In the genomic region with DNA sequence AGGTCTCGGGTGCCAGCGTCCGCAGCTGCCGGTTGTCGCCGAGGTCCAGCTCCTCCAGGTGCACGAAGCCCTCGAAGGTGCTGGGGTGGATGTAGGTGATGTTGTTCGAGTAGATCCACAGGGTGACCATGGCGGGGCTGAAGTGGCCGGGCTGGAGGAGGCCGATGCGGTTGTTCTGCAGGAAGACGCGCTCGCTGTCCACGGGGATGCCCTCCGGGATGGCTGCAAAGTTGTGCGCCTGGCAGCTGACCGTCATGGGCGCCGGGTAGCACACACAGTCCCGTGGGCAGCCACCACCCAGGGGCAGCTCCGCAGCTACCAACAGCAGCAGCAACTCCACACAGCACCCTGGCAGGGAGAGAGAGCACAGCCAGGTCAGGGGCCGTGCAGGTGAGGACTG, we compare ENCODE assay signal across 1 cellular context.
TF ChIP-seq lines count a peak whose summit lies in the region.

No MANE protein-coding gene starts in this region.

TF ChIP-seq in GM23338, 12 proteins besides CTCF, POLR2A, EP300 and RAD21 (continued from another document):
- TF ChIP-seq EZH2 (IDR thresholded peaks at IDR 0.05; ENCODE audit: low read depth, unreplicated experiment) (no peak), STAT1 (IDR thresholded peaks at IDR 0.05; ENCODE audit: unreplicated experiment) (no peak)
